8 cellular contexts compared by ENCODE assay signal in genomic region chr1:1273535-1274298, GRCh38.
DNase-seq lines count a peak whose midpoint lies in the region; ATAC-seq lines count a peak whose summit lies in the region.

UBE2J2 (minus strand) TSS chr1:1273854; CDS start chr1:1267992, 5,862 bp downstream.

- peak; percentile 66 for ATAC-seq in HG03097 (IDR thresholded peaks at IDR 0.05; ENCODE audit: low FRiP score, unreplicated experiment)

- DNase-seq in NCI-H524 (lab: John Stamatoyannopoulos, UW) (peak; percentile 65 to 80), NCI-H524 treated with DMSO at 0.1 percent for 48 hours (lab: John Stamatoyannopoulos, UW) (no peak), NCI-H345 (lab: John Stamatoyannopoulos, UW) (peak; percentile 91), islet precursor cell (peak; percentile 94)
- DNase-seq in activated CD4-positive, CD25-positive, alpha-beta regulatory T cell treated with anti-CD3 and anti-CD28 coated beads, Interleukin-2, amount 50 U/mL, for 16 hours (ENCODE audit: low read depth, low spot score): peak; percentile 85
- peak; percentile 87 for DNase-seq in central memory CD4-positive, alpha-beta T cell
- DNase-seq in stimulated activated CD4-positive, alpha-beta T cell treated with anti-CD3 and anti-CD28 coated beads, Interleukin-12 subunit alpha, Interleukin-12 subunit beta, amount 100 ng/mL, for 4 hours: peak; percentile 93
